8 cellular contexts compared by ENCODE assay signal in genomic region chr6:41779793-41780622, GRCh38. TPM values are rescaled to one million over a fixed set of nuclear protein-coding genes. Genes with fewer than 3 reads are reported as not detected.
DNase-seq lines count a peak whose midpoint lies in the region; ATAC-seq and TF ChIP-seq lines count a peak whose summit lies in the region.

TSS of gene FRS3 (minus strand) at chr6:41779900. CDS start at chr6:41776987, 2,913 bp downstream.

- H3K36me3 ChIP-seq in HUES64 (ENCODE audit: insufficient read depth, low read length) = peaks cover 10% of the 10 kb centered on the region; the same call in 1 of the 2 replicates
- no peaks in the 10 kb centered on the region; the same call in 1 of the 2 replicates for H3K36me3 ChIP-seq in OCI-LY1 (ENCODE audit: insufficient read depth, low read length)
- peaks cover 3 to 18% of the 10 kb centered on the region in 2 donors for H3K36me3 ChIP-seq in mucosa of rectum (ENCODE audit: control insufficient read depth in 2 of 2, insufficient read depth in 2 of 2, low read length in 2 of 2)

- H3K9ac ChIP-seq in HUES64 (ENCODE audit: low read depth, low read length) = peak within 1 kb of the TSS; percentile 69
- H3K9ac ChIP-seq in OCI-LY1 (ENCODE audit: low read length) = peak within 1 kb of the TSS; percentile 82
- H3K9ac ChIP-seq in mucosa of rectum (ENCODE audit: low read depth in 1 of 2, low read length in 2 of 2) = peak within 1 kb of the TSS; percentile 60 to 63

- peak; percentile 91 for TF ChIP-seq CTCF in OCI-LY1 (IDR thresholded peaks at IDR 0.05; ENCODE audit: low read length)

- peak within 1 kb of the TSS; percentile 95 for H3K4me2 ChIP-seq in OCI-LY1 (ENCODE audit: low read length)

- no peaks in the 10 kb centered on the region for H4K20me1 ChIP-seq in OCI-LY1 (ENCODE audit: insufficient read depth, low read length)

- peak; percentile 86 for ATAC-seq in GM21515 (IDR thresholded peaks at IDR 0.05; ENCODE audit: unreplicated experiment)

- no peak within 1 kb of the TSS for H2AFZ ChIP-seq in OCI-LY1 (ENCODE audit: low read length)

- H3K4me3 ChIP-seq in HUES64 (ENCODE audit: low read length) (peak within 1 kb of the TSS; percentile 87), OCI-LY1 (ENCODE audit: low read depth, low read length, poor library complexity, severe bottlenecking) (peak within 1 kb of the TSS; percentile 66), mucosa of rectum (ENCODE audit: low read length in 2 of 2) (peak within 1 kb of the TSS; percentile 79 to 84)

- H3F3A ChIP-seq in OCI-LY1 (ENCODE audit: insufficient read depth, low read length) = no peaks in the 10 kb centered on the region

- no peaks in the 10 kb centered on the region for H3K9me2 ChIP-seq in OCI-LY1 (ENCODE audit: low read depth, low read length)

- H3K9me3 ChIP-seq in HUES64 (ENCODE audit: insufficient read depth, low read depth, low read length) = no peaks in the 10 kb centered on the region
- H3K9me3 ChIP-seq in OCI-LY1 (ENCODE audit: low read length) = no peaks in the 10 kb centered on the region
- no peaks in the 10 kb centered on the region for H3K9me3 ChIP-seq in mucosa of rectum (ENCODE audit: control insufficient read depth in 2 of 2, low read length in 2 of 2)

- WGBS in HUES64 = under 1% methylated on average over 73 of the region's 73 CpGs

- H3K4me1 ChIP-seq in HUES64 (ENCODE audit: insufficient read depth, low read length) (0 out of 2 replicates have a peak, but pooled peaks cover 3% of the 10 kb centered on the region), OCI-LY1 (ENCODE audit: insufficient read depth, low read length, severe bottlenecking) (peaks cover 13% of the 10 kb centered on the region), mucosa of rectum (ENCODE audit: control insufficient read depth in 2 of 2, insufficient read depth in 2 of 2, low read length in 2 of 2) (peaks cover 14 to 18% of the 10 kb centered on the region in 2 donors)

- DNase-seq in DMS114 treated with DMSO at 0.1 percent for 48 hours (lab: John Stamatoyannopoulos, UW; ENCODE audit: unreplicated experiment) (peak; percentile 91), activated T-cell treated with anti-CD3 and anti-CD28 coated beads for 24 hours (ENCODE audit: low read depth) (peak; percentile 99), epithelial cell of prostate (ENCODE audit: low read depth, low spot score) (no peak)
- DNase-seq in stimulated activated CD8-positive, alpha-beta memory T cell treated with anti-CD3 and anti-CD28 coated beads, Interleukin-4, amount 100 ng/mL, for 4 hours (ENCODE audit: low read depth in 2 of 2, low spot score in 1 of 2) = peak; percentile 98 to 99

- peaks cover 41% of the 10 kb centered on the region for H3K27me3 ChIP-seq in HUES64 (ENCODE audit: insufficient read depth, low read length)
- H3K27me3 ChIP-seq in OCI-LY1 (ENCODE audit: insufficient read depth, low read length) = 0 out of 2 replicates have a peak, but pooled peaks cover 5% of the 10 kb centered on the region
- H3K27me3 ChIP-seq in mucosa of rectum (ENCODE audit: control insufficient read depth in 2 of 2, insufficient read depth in 2 of 2, low read length in 2 of 2) = no peaks in the 10 kb centered on the region

- H3K27ac ChIP-seq in HUES64 (ENCODE audit: low read depth, low read length) (no peak within 1 kb of the TSS), OCI-LY1 (ENCODE audit: low read depth, low read length, poor library complexity, severe bottlenecking) (no peak within 1 kb of the TSS), epithelial cell of prostate (peak within 1 kb of the TSS; percentile 31), mucosa of rectum (ENCODE audit: low read depth in 2 of 2, low read length in 2 of 2) (peak within 1 kb of the TSS; percentile 76 to 77)

- no peaks in the 10 kb centered on the region for H3K79me2 ChIP-seq in OCI-LY1 (ENCODE audit: insufficient read depth, low read length)

RNA-seq across cellular contexts. Expression of gene FRS3, which starts in this region (rescaled TPM):
- polyA plus RNA-seq in HUES64 (2013, experiment 1 of 2) = 2.2 TPM
- 3.0 TPM for polyA plus RNA-seq in HUES64 (2013, experiment 2 of 2)

Comparison
In these comparisons a context has a peak if more than half of its experiments do, and no peak if none do; other contexts are left out.
1. H3K27ac ChIP-seq: peak in epithelial cell of prostate (single experiment) and mucosa of rectum (2 of 2); none in HUES64 (single experiment) and OCI-LY1 (single experiment).
2. Peak in every context shown above with its lines, with median percentiles within 50 percentile points of each other: H3K4me3 ChIP-seq and H3K9ac ChIP-seq.